In the genomic region with DNA sequence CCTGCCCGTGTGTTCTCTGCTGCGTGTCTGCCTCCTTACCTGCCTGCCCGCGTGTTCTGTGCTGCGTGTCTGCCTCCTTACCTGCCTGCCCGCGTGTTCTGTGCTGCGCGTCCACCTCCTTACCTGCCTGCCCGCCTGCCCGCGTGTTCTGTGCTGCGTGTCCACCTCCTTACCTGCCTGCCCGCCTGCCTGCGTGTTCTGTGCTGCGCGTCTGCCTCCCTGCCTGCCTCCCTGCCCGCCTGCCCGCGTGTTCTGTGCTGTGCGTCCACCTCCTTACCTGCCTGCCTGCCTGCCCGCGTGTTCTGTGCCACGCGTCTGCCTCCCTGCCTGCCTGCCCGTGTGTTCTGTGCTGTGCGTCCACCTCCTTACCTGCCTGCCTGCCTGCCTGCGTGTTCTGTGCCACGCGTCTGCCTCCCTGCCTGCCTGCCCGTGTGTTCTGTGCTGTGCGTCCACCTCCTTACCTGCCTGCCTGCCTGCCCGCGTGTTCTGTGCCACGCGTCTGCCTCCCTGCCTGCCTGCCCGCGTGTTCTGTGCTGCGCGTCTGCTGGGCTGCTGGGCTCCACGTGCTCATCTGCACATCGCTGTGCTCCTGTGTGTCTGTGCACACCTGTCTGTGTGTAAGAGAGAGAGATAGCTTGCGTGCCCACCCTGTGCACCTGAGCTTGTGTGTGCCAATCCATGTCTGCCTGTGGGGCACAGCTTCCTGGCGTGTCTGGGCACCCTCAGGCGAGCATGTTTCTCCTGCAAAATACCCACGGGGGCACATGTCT, we compare ENCODE assay signal across 9 cellular contexts. TPM values are rescaled to one million over a fixed set of nuclear protein-coding genes. Genes with fewer than 3 reads are reported as not detected.
"Had no signal": no experiment of that assay in that cellular context is flagged by ENCODE, and none has a peak within 500 bp of the region (broad histone marks: within the 10 kb centered on the region; RNA-seq: fewer than 3 reads in every experiment).

No MANE protein-coding gene starts in this region.

RNA-seq across cellular contexts. Expression of gene PDE6B, which starts 9.9 kb away (rescaled TPM):
- total RNA-seq: ascending aorta, OCI-LY7, SJCRH30 had no signal

RNA-seq across cellular contexts. Expression of gene ATP5ME, which starts 38.8 kb away (rescaled TPM):
- total RNA-seq: ascending aorta had no signal

RNA-seq across cellular contexts. Expression of gene SLC49A3, which starts 53.7 kb away (rescaled TPM):
- total RNA-seq: OCI-LY7, SJCRH30 had no signal

RNA-seq across cellular contexts. Expression of gene TMEM271, which starts 59.2 kb away (rescaled TPM):
- total RNA-seq: activated CD4-positive, alpha-beta memory T cell treated with anti-CD3 and anti-CD28 coated beads, Interleukin-2, amount 10 ng/mL, durations not matched to agents 7 days and 5 days; activated CD8-positive, alpha-beta memory T cell treated with anti-CD3 and anti-CD28 coated beads, Interleukin-2, amount 10 ng/mL, durations not matched to agents 7 days and 5 days; activated naive CD8-positive, alpha-beta T cell treated with anti-CD3 and anti-CD28 coated beads for 36 hours; ascending aorta; OCI-LY7; PC-9; T-helper 1 cell treated with Interleukin-12 subunit alpha and Interleukin-12 subunit beta and Interleukin-4 antibody, amounts not matched to agents 30 ng/mL and 1 ng/mL, for 36 hours; T-helper 2 cell treated with Interferon-gamma antibody and Interleukin-4, amounts not matched to agents 100 ng/mL and 5 ng/mL, for 36 hours had no signal
